8 cellular contexts compared by ENCODE assay signal in genomic region chr19:41226053-41226873, GRCh38. TPM values are rescaled to one million over a fixed set of nuclear protein-coding genes. Genes with fewer than 3 reads are reported as not detected.
DNase-seq lines count a peak whose midpoint lies in the region; ATAC-seq, FAIRE-seq and TF ChIP-seq lines count a peak whose summit lies in the region.

No MANE protein-coding gene starts in this region.

- CTCF ChIA-PET in A549 (lab: Yijun Ruan, JAX) = interaction anchor here (0.7 to 16.4 kb wide), 13 partner anchors 9 to 83 kb away, joined by 3 to 295 read pairs (median 5); partner anchors contain the start of gene HNRNPUL1

- ATAC-seq in A549 (peak; percentile 73 to 77), esophagus mucosa (peak; percentile 40), GM19395 (IDR thresholded peaks at IDR 0.05; ENCODE audit: unreplicated experiment) (no peak)
- ATAC-seq in stimulated activated naive B cell treated with anti-CD40 and anti-IgM and Interleukin-4, amounts not matched to agents 10 μg/mL and 1 μg/mL and 100 μg/mL, for 72 hours (replicated peaks) = peak; percentile 41

- H3K27me3 Mint-ChIP-seq in stimulated activated naive B cell treated with anti-CD40 and anti-IgM and Interleukin-4, amounts not matched to agents 10 μg/mL and 1 μg/mL and 100 μg/mL, for 72 hours = peaks cover 46 to 54% of the 10 kb centered on the region in 2 donors

- FAIRE-seq in A549 (lab: Jason Lieb, UNC) = peak; percentile 96

- H3K4me2 ChIP-seq in A549 = peak overlapping the region; percentile 91

- no peak; the same call in 1 of the 2 replicates for TF ChIP-seq POLR2A in A549 (IDR thresholded peaks at IDR 0.05; ENCODE audit: low read length)

- TF ChIP-seq EP300 in A549 (IDR thresholded peaks at IDR 0.05) (peak; percentile 72 to 93; a peak in 3 of 5 replicates), Ishikawa (IDR thresholded peaks at IDR 0.05; ENCODE audit: borderline replicate concordance) (peak; percentile 71)

- POLR2A ChIA-PET in A549 (lab: Yijun Ruan, JAX) = interaction anchor here (0.6 to 4.9 kb wide), 24 partner anchors 8 to 512 kb away, joined by 3 to 85 read pairs (median 4); partner anchors contain the start of genes B9D2, CCDC97, CYP2S1 and DMAC2

- H3K36me3 Mint-ChIP-seq in stimulated activated naive B cell treated with anti-CD40 and anti-IgM and Interleukin-4, amounts not matched to agents 10 μg/mL and 1 μg/mL and 100 μg/mL, for 72 hours = no peaks in the 10 kb centered on the region

- no peaks in the 10 kb centered on the region for H3K27me3 ChIP-seq in mucosa of rectum (ENCODE audit: control insufficient read depth in 2 of 2, insufficient read depth in 2 of 2, low read length in 2 of 2)

- DNase-seq in A549 (ENCODE audit: low read depth in 1 of 2, low spot score in 1 of 2) (peak; percentile 95 to 97), pons (ENCODE audit: low spot score) (no peak)
- DNase-seq in activated T-cell treated with anti-CD3 and anti-CD28 coated beads, Interleukin-2, amount 50 U/mL, for 1 hour = peak; percentile 55
- no peak for DNase-seq in stimulated activated naive B cell treated with anti-CD40 and anti-IgM and Interleukin-4, amounts not matched to agents 10 μg/mL and 1 μg/mL and 100 μg/mL, for 72 hours

- H3K9me3 Mint-ChIP-seq in stimulated activated naive B cell treated with anti-CD40 and anti-IgM and Interleukin-4, amounts not matched to agents 10 μg/mL and 1 μg/mL and 100 μg/mL, for 72 hours = no peaks in the 10 kb centered on the region

- peak overlapping the region in 1 of 2 donors; percentile 42 for H3K4me3 Mint-ChIP-seq in stimulated activated naive B cell treated with anti-CD40 and anti-IgM and Interleukin-4, amounts not matched to agents 10 μg/mL and 1 μg/mL and 100 μg/mL, for 72 hours

- no peaks in the 10 kb centered on the region for H3K9me3 ChIP-seq in A549
- no peaks in the 10 kb centered on the region for H3K9me3 ChIP-seq in mucosa of rectum (ENCODE audit: control insufficient read depth in 2 of 2, low read length in 2 of 2)

- H3K27ac Mint-ChIP-seq in stimulated activated naive B cell treated with anti-CD40 and anti-IgM and Interleukin-4, amounts not matched to agents 10 μg/mL and 1 μg/mL and 100 μg/mL, for 72 hours = no peak overlapping the region

- H3K4me3 ChIP-seq in A549 = peak overlapping the region; percentile 41
- H3K4me3 ChIP-seq in mucosa of rectum (ENCODE audit: low read length in 2 of 2) = peak overlapping the region; percentile 74 to 75

- TF ChIP-seq RAD21 in A549 (conservative IDR thresholded peaks at IDR 0.05 in 1 of 2, IDR thresholded peaks at IDR 0.05 in 1 of 2) = peak in 1 of 2 experiments; percentile 36; a peak in 3 of 5 replicates
- no peak; the same call in 1 of the 2 replicates for TF ChIP-seq RAD21 in Ishikawa (IDR thresholded peaks at IDR 0.05; ENCODE audit: low read depth)

- peaks cover 0 to 2% of the 10 kb centered on the region in 2 donors for H3K36me3 ChIP-seq in mucosa of rectum (ENCODE audit: control insufficient read depth in 2 of 2, insufficient read depth in 2 of 2, low read length in 2 of 2)

- H3K4me1 ChIP-seq in A549 = peaks cover 64% of the 10 kb centered on the region
- H3K4me1 ChIP-seq in mucosa of rectum (ENCODE audit: control insufficient read depth in 2 of 2, insufficient read depth in 2 of 2, low read length in 2 of 2) = peaks cover 12 to 13% of the 10 kb centered on the region in 2 donors

- peak overlapping the region; percentile 91 to 95 for H3K27ac ChIP-seq in A549
- peak overlapping the region; percentile 65 to 71 for H3K27ac ChIP-seq in mucosa of rectum (ENCODE audit: low read depth in 2 of 2, low read length in 2 of 2)

- H3K4me1 Mint-ChIP-seq in stimulated activated naive B cell treated with anti-CD40 and anti-IgM and Interleukin-4, amounts not matched to agents 10 μg/mL and 1 μg/mL and 100 μg/mL, for 72 hours = peaks cover 5 to 10% of the 10 kb centered on the region in 2 donors

- H3K9ac ChIP-seq in mucosa of rectum (ENCODE audit: low read depth in 1 of 2, low read length in 2 of 2) = peak overlapping the region; percentile 52 to 66

- TF ChIP-seq CTCF in A549 (IDR thresholded peaks at IDR 0.05) = no peak

- WGBS in A549 (ENCODE audit: missing lambda C conversion rate) = 4% methylated on average over 55 of the region's 67 CpGs

TF ChIP-seq in A549, 52 proteins besides CTCF, POLR2A, EP300 and RAD21 (continues in another document):
- TF ChIP-seq EHMT2 (IDR thresholded peaks at IDR 0.05; ENCODE audit: low read depth) (no peak), NPAS2 (CRISPR knock-in tag; IDR thresholded peaks at IDR 0.05; ENCODE audit: borderline replicate concordance) (peak; percentile 73; the same call in 1 of the 2 replicates), RFX5 (IDR thresholded peaks at IDR 0.05) (peak; percentile 39), FOXS1 (CRISPR knock-in tag; IDR thresholded peaks at IDR 0.05) (peak; percentile 86), BCL3 (IDR thresholded peaks at IDR 0.05) (peak; percentile 88; the same call in 2 of the 3 replicates), ATOH8 (CRISPR knock-in tag; IDR thresholded peaks at IDR 0.05; ENCODE audit: low read depth) (peak; percentile 98), FOSB (CRISPR knock-in tag; IDR thresholded peaks at IDR 0.05) (peak; percentile 91), HOXB13 (CRISPR knock-in tag; IDR thresholded peaks at IDR 0.05; ENCODE audit: low read depth) (peak; percentile 90), TFCP2L1 (CRISPR knock-in tag; IDR thresholded peaks at IDR 0.05) (peak; percentile 85)

TF ChIP-seq in Ishikawa, 13 proteins besides CTCF, POLR2A, EP300 and RAD21 (continues in another document):
- TF ChIP-seq CEBPB (IDR thresholded peaks at IDR 0.05) (no peak), EGR1 (IDR thresholded peaks at IDR 0.05) (peak; percentile 72), YY1 (IDR thresholded peaks at IDR 0.05; ENCODE audit: low read depth) (no peak), NFIC (IDR thresholded peaks at IDR 0.05) (peak; percentile 59; the same call in 1 of the 2 replicates), TAF1 (IDR thresholded peaks at IDR 0.05; ENCODE audit: low read depth) (no peak; the same call in 1 of the 2 replicates), FOXM1 (IDR thresholded peaks at IDR 0.05; ENCODE audit: borderline replicate concordance, low read depth) (no peak; the same call in 1 of the 2 replicates), TEAD4 (IDR thresholded peaks at IDR 0.05) (peak; percentile 73), ZBTB7A (IDR thresholded peaks at IDR 0.05; ENCODE audit: low read depth) (peak; percentile 98), REST (IDR thresholded peaks at IDR 0.05; ENCODE audit: low read depth) (no peak), MAX (IDR thresholded peaks at IDR 0.05) (peak; percentile 75), TCF12 (IDR thresholded peaks at IDR 0.05; ENCODE audit: low read depth) (peak; percentile 78; the same call in 1 of the 2 replicates)

RNA-seq across cellular contexts. Expression of gene AXL, which starts 7.2 kb away (rescaled TPM):
- polyA plus RNA-seq in A549 (2011; rRNA removed) (60.1 and 60.3 TPM in 2 replicates), A549 (2017; fragmentation: RNase III; extraction: RNeasy Plus Mini Kit Qiagen cat#74134 plus additional on column Dnase treatment) (45.4 to 69.4 TPM (median 47.8 TPM) in 3 replicates)
- 66.8 and 78.1 TPM in 2 replicates for polyA plus RNA-seq in A549 (2012; cell fraction: cytosol; rRNA removed)
- 128 and 129 TPM in 2 replicates for polyA plus RNA-seq in A549 (2012; cell fraction: nucleus; rRNA removed)
- 378 and 386 TPM in 2 replicates for polyA minus RNA-seq in A549 (2011; rRNA and poly(A)+ RNA removed)
- 4.0 TPM for total RNA-seq in esophagus mucosa

RNA-seq across cellular contexts. Expression of gene CYP2S1, which starts 33.2 kb away (rescaled TPM):
- polyA plus RNA-seq in A549 (2011; rRNA removed) (8.6 and 19.7 TPM in 2 replicates), A549 (2017; fragmentation: RNase III; extraction: RNeasy Plus Mini Kit Qiagen cat#74134 plus additional on column Dnase treatment) (25.2 to 28.1 TPM (median 26.6 TPM) in 3 replicates)
- polyA plus RNA-seq in A549 (2012; cell fraction: cytosol; rRNA removed) = 12.2 and 13.5 TPM in 2 replicates
- polyA plus RNA-seq in A549 (2012; cell fraction: nucleus; rRNA removed) = 18.7 and 22.1 TPM in 2 replicates
- polyA minus RNA-seq in A549 (2011; rRNA and poly(A)+ RNA removed) = 14.1 and 16.4 TPM in 2 replicates
- total RNA-seq in esophagus mucosa = 10.4 TPM

RNA-seq across cellular contexts. Expression of gene HNRNPUL1, which starts 37.9 kb away (rescaled TPM):
- polyA plus RNA-seq in A549 (2011; rRNA removed) = 89.5 and 117 TPM in 2 replicates
- 77.4 and 104 TPM in 2 replicates for polyA plus RNA-seq in A549 (2012; cell fraction: cytosol; rRNA removed)
- 94.8 and 133 TPM in 2 replicates for polyA plus RNA-seq in A549 (2012; cell fraction: nucleus; rRNA removed)
- polyA plus RNA-seq in A549 (2017; fragmentation: RNase III; extraction: RNeasy Plus Mini Kit Qiagen cat#74134 plus additional on column Dnase treatment) = 272 to 278 TPM (median 273 TPM) in 3 replicates
- 118 and 124 TPM in 2 replicates for polyA minus RNA-seq in A549 (2011; rRNA and poly(A)+ RNA removed)
- total RNA-seq in esophagus mucosa = 116 TPM

Comparison
In these comparisons a context has a peak if more than half of its experiments do, and no peak if none do; other contexts are left out.
1. DNase-seq: peak in A549 (2 of 2) and activated T-cell treated with anti-CD3 and anti-CD28 coated beads, Interleukin-2, amount 50 U/mL, for 1 hour (single experiment); none in stimulated activated naive B cell treated with anti-CD40 and anti-IgM and Interleukin-4, amounts not matched to agents 10 μg/mL and 1 μg/mL and 100 μg/mL, for 72 hours (single experiment) and pons (single experiment).